In the genomic region with DNA sequence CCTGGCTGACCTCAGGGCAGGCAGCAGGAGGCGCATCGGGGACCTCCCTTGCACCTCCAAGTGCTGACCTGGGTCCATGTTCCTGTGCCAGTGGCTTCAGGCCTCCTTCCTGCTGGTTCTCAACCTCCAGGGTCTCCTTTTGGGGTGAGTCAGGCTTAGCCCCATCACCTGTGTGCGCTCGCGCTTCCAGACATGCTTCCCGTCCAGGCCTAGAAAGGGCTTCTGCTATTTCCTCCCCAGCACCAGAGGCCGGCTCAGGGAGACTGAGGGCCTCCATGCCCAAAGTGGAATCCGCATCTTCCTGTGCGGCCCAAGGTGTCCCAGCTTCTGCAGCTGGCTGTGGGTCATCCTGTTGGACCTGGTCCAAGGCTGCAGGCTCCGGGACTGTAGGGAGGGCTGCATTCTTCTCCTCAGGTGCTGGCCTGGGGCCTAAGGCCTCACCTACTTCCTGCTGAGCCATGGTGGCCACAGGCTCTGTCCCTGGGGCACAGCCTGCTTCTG, we compare ENCODE assay signal across 3 cellular contexts.
TF ChIP-seq lines count a peak whose summit lies in the region.

No MANE protein-coding gene starts in this region.

TF ChIP-seq in SK-N-SH, 30 proteins besides CTCF, POLR2A, EP300 and RAD21 (continued from another document):
- TF ChIP-seq NFIC (IDR thresholded peaks at IDR 0.05; ENCODE audit: borderline replicate concordance) (no peak), MXI1 (IDR thresholded peaks at IDR 0.05; ENCODE audit: low read depth, low read length) (no peak), SIN3A (IDR thresholded peaks at IDR 0.05; ENCODE audit: borderline replicate concordance, low read depth, low read length) (no peak), EZH2phosphoT487 (IDR thresholded peaks at IDR 0.05; ENCODE audit: borderline replicate concordance, low read depth) (no peak), FOXJ3 (CRISPR knock-in tag; IDR thresholded peaks at IDR 0.05) (no peak), GATA2 (CRISPR knock-in tag; IDR thresholded peaks at IDR 0.05) (no peak)

TF ChIP-seq in SK-N-SH treated with all-trans-retinoic acid at 6 μM for 48 hours, 23 proteins besides CTCF, POLR2A, EP300 and RAD21 (continued from another document):
- TF ChIP-seq TSHZ2 (CRISPR knock-in tag; IDR thresholded peaks at IDR 0.05) (no peak), GLIS3 (CRISPR knock-in tag; IDR thresholded peaks at IDR 0.05) (no peak), ARNTL (CRISPR knock-in tag; IDR thresholded peaks at IDR 0.05; ENCODE audit: borderline replicate concordance, low read depth) (no peak), TOX (CRISPR knock-in tag; IDR thresholded peaks at IDR 0.05; ENCODE audit: borderline replicate concordance) (no peak), ESRRG (CRISPR knock-in tag; IDR thresholded peaks at IDR 0.05) (no peak), ZNF8 (CRISPR knock-in tag; IDR thresholded peaks at IDR 0.05) (no peak), ZFP3 (CRISPR knock-in tag; IDR thresholded peaks at IDR 0.05) (no peak), BACH2 (CRISPR knock-in tag; IDR thresholded peaks at IDR 0.05; ENCODE audit: borderline replicate concordance) (no peak), POU6F1 (CRISPR knock-in tag; IDR thresholded peaks at IDR 0.05; ENCODE audit: borderline replicate concordance, low read depth) (no peak), PATZ1 (CRISPR knock-in tag; IDR thresholded peaks at IDR 0.05; ENCODE audit: borderline replicate concordance) (no peak), ZFP30 (CRISPR knock-in tag; IDR thresholded peaks at IDR 0.05) (no peak), ZNF565 (CRISPR knock-in tag; conservative IDR thresholded peaks at IDR 0.05; ENCODE audit: low read depth) (no peak)

TF ChIP-seq in Ishikawa, 13 proteins besides CTCF, POLR2A, EP300 and RAD21 (continued from another document):
- TF ChIP-seq REST (IDR thresholded peaks at IDR 0.05; ENCODE audit: low read depth), result no peak
